In genomic region chr17:16328997-16329396, GRCh38 we compare ENCODE assay signal across 12 cellular contexts. TPM values are rescaled to one million over a fixed set of nuclear protein-coding genes. Genes with fewer than 3 reads are reported as not detected.
DNase-seq lines count a peak whose midpoint lies in the region; TF ChIP-seq lines count a peak whose summit lies in the region.
"Had no signal": no experiment of that assay in that cellular context is flagged by ENCODE, and none has a peak within 500 bp of the region (broad histone marks: within the 10 kb centered on the region; RNA-seq: fewer than 3 reads in every experiment).

No MANE protein-coding gene starts in this region.

- H3K27ac Mint-ChIP-seq in chondrocyte (ENCODE audit: unreplicated experiment) = no peak overlapping the region
- H3K27ac Mint-ChIP-seq: activated CD4-positive, alpha-beta T cell treated with anti-CD3 and anti-CD28 coated beads for 36 hours; immature natural killer cell had no signal

- H3K4me2 ChIP-seq in OCI-LY7 (ENCODE audit: low read length) = no peak overlapping the region

- TF ChIP-seq CTCF in chondrocyte (IDR thresholded peaks at IDR 0.05) = peak; percentile 30
- no peak for TF ChIP-seq CTCF in prostate gland (IDR thresholded peaks at IDR 0.05)
- no peak for TF ChIP-seq CTCF in OCI-LY7 (conservative IDR thresholded peaks at IDR 0.05; ENCODE audit: low read length)
- TF ChIP-seq CTCF in sigmoid colon (IDR thresholded peaks at IDR 0.05) = no peak

- peak overlapping the region; percentile 2 to 6 for H3K27ac ChIP-seq in prostate gland
- no peak overlapping the region for H3K27ac ChIP-seq in OCI-LY7 (ENCODE audit: low read depth, low read length, poor library complexity, severe bottlenecking)
- no peak overlapping the region for H3K27ac ChIP-seq in sigmoid colon
- H3K27ac ChIP-seq: neutrophil had no signal

- H3K4me3 Mint-ChIP-seq in chondrocyte (ENCODE audit: unreplicated experiment) = no peak overlapping the region
- H3K4me3 Mint-ChIP-seq: activated CD4-positive, alpha-beta T cell treated with anti-CD3 and anti-CD28 coated beads for 36 hours; immature natural killer cell had no signal

- TF ChIP-seq EP300 in sigmoid colon (IDR thresholded peaks at IDR 0.05) = no peak

- WGBS in prostate gland = 10% methylated on average over 1 of the region's 1 CpG
- WGBS in sigmoid colon, 2 donors = 7 to 36% methylated on average over 1 of the region's 1 CpG

- TF ChIP-seq POLR2A in prostate gland (IDR thresholded peaks at IDR 0.05) = no peak
- TF ChIP-seq POLR2A in sigmoid colon (IDR thresholded peaks at IDR 0.05) = no peak

- H3K27me3 Mint-ChIP-seq in chondrocyte (ENCODE audit: low read depth) = no peaks in the 10 kb centered on the region
- H3K27me3 Mint-ChIP-seq: activated CD4-positive, alpha-beta T cell treated with anti-CD3 and anti-CD28 coated beads for 36 hours had no signal

- no peak overlapping the region for H2AFZ ChIP-seq in OCI-LY7 (ENCODE audit: low read length)

- no peaks in the 10 kb centered on the region for H3K4me1 ChIP-seq in prostate gland (replicated peaks)
- no peaks in the 10 kb centered on the region for H3K4me1 ChIP-seq in OCI-LY7 (ENCODE audit: insufficient read depth, low read length, poor library complexity, severe bottlenecking)
- H3K4me1 ChIP-seq in sigmoid colon = peaks cover 0 to 12% (median 4%) of the 10 kb centered on the region in 4 donors

- H4K20me1 ChIP-seq in OCI-LY7 (ENCODE audit: insufficient read depth, low read length) = no peaks in the 10 kb centered on the region

- POLR2A ChIA-PET in OCI-LY7 (lab: Charles Lee) = no interaction called here

- intact Hi-C loops in prostate gland (cut with DNase I) = no loop called here
- intact Hi-C loops in OCI-LY7 (cut with micrococcal nuclease; ENCODE audit: unreplicated experiment) = no loop called here
- intact Hi-C loops in sigmoid colon (cut with DNase I) = no loop called here

- H3K36me3 ChIP-seq in prostate gland (no peaks in the 10 kb centered on the region), OCI-LY7 (ENCODE audit: insufficient read depth, low read length) (peaks cover 18% of the 10 kb centered on the region; the same call in 1 of the 2 replicates), sigmoid colon (peaks cover 0 to 28% (median 1%) of the 10 kb centered on the region in 4 donors)
- H3K36me3 ChIP-seq: neutrophil had no signal

- H3K27me3 ChIP-seq in prostate gland (replicated peaks; ENCODE audit: insufficient read depth) = no peaks in the 10 kb centered on the region
- no peaks in the 10 kb centered on the region for H3K27me3 ChIP-seq in sigmoid colon
- H3K27me3 ChIP-seq: neutrophil had no signal

- BruUV-seq in OCI-LY7 (replicated peaks; lab: Mats Ljungman, UMichigan) = no TSS peak

- no peaks in the 10 kb centered on the region for H3K9me2 ChIP-seq in OCI-LY7 (ENCODE audit: insufficient read depth, low read length)

- no peaks in the 10 kb centered on the region for H3K79me2 ChIP-seq in OCI-LY7 (ENCODE audit: insufficient read depth, low read depth, low read length)

- H3K9me3 Mint-ChIP-seq in chondrocyte (ENCODE audit: low read depth) = no peaks in the 10 kb centered on the region
- H3K9me3 Mint-ChIP-seq: immature natural killer cell had no signal

- peaks cover 11% of the 10 kb centered on the region for H3K4me1 Mint-ChIP-seq in chondrocyte (ENCODE audit: low read depth)
- H3K4me1 Mint-ChIP-seq: activated CD4-positive, alpha-beta T cell treated with anti-CD3 and anti-CD28 coated beads for 36 hours; immature natural killer cell had no signal

- peak; percentile 46 for DNase-seq in ELF-1 (ENCODE audit: low read depth, low spot score)
- DNase-seq in NCI-H1436 (lab: John Stamatoyannopoulos, UW) = peak; percentile 84
- no peak for DNase-seq in chondrocyte (ENCODE audit: low spot score)
- DNase-seq in prostate gland (ENCODE audit: low spot score) = no peak
- DNase-seq in OCI-LY7 (ENCODE audit: low spot score) = no peak
- DNase-seq in sigmoid colon = no peak
- DNase-seq in NOMO-1 treated with DMSO at 0.1 percent for 48 hours (lab: John Stamatoyannopoulos, UW; ENCODE audit: unreplicated experiment) = no peak
- no peak for DNase-seq in cortex of kidney (lab: John Stamatoyannopoulos, UW)
- DNase-seq: activated CD4-positive, alpha-beta T cell treated with anti-CD3 and anti-CD28 coated beads for 36 hours; activated naive CD4-positive, alpha-beta T cell; immature natural killer cell had no signal

- H3K36me3 Mint-ChIP-seq in chondrocyte (ENCODE audit: low read depth) = peaks cover 3% of the 10 kb centered on the region

- CTCF ChIA-PET in OCI-LY7 (lab: Charles Lee; ENCODE audit: unreplicated experiment) = no interaction called here

- H3K9me3 ChIP-seq in prostate gland = no peaks in the 10 kb centered on the region
- no peaks in the 10 kb centered on the region for H3K9me3 ChIP-seq in OCI-LY7 (ENCODE audit: low read length)
- H3K9me3 ChIP-seq in sigmoid colon = no peaks in the 10 kb centered on the region
- H3K9me3 ChIP-seq: neutrophil had no signal

- no peak overlapping the region for H3K4me3 ChIP-seq in prostate gland
- no peak overlapping the region for H3K4me3 ChIP-seq in OCI-LY7 (ENCODE audit: low read depth, low read length, poor library complexity, severe bottlenecking)
- H3K4me3 ChIP-seq in sigmoid colon = no peak overlapping the region

RNA-seq across cellular contexts. Expression of gene CENPV, which starts 24.3 kb away (rescaled TPM):
- total RNA-seq in chondrocyte (4.3 to 12.3 TPM (median 10.7 TPM) in 3 replicates), prostate gland (10 to 100 TPM; 29.8 to 71.5 TPM), OCI-LY7 (2022) (78.8 and 84.6 TPM in 2 replicates), sigmoid colon (10 to 100 TPM; 12.8 to 23.8 (median 18.2) TPM)
- total RNA-seq in OCI-LY7 (2014; rRNA removed; shearing (Covaris generic)) = 71.9 and 77.3 TPM in 2 replicates
- polyA plus RNA-seq in sigmoid colon = 10 to 100 TPM; 42.3 to 62.5 (median 57.6) TPM

RNA-seq across cellular contexts. Expression of gene UBB, which starts 51.9 kb away (rescaled TPM):
- total RNA-seq in chondrocyte (1,031 to 1,215 TPM (median 1,058 TPM) in 3 replicates), prostate gland (1,000 to 10,000 TPM; 1,174 to 1,571 TPM), OCI-LY7 (2022) (1,291 and 1,479 TPM in 2 replicates), sigmoid colon (1,000 to 10,000 TPM in 3 of 4 donors, 100 to 1,000 TPM in 1; 892 to 1,272 (median 1,168) TPM)
- 2,854 and 2,972 TPM in 2 replicates for total RNA-seq in OCI-LY7 (2014; rRNA removed; shearing (Covaris generic))
- polyA plus RNA-seq in sigmoid colon = 1,000 to 10,000 TPM in 2 of 3 donors, 100 to 1,000 TPM in 1; 939 to 2,667 (median 2,288) TPM

Comparison
In these comparisons a context has a peak if more than half of its experiments do, and no peak if none do; other contexts are left out.
1. DNase-seq: peak in ELF-1 (single experiment) and NCI-H1436 (single experiment); none in chondrocyte (single experiment), prostate gland (single experiment), OCI-LY7 (single experiment), sigmoid colon (single experiment), NOMO-1 treated with DMSO at 0.1 percent for 48 hours (single experiment) and cortex of kidney (single experiment).
2. H3K27ac ChIP-seq: peak in prostate gland (2 of 2); none in OCI-LY7 (single experiment) and sigmoid colon (0 of 4).